In genomic region chr21:14520535-14520934, GRCh38 we compare ENCODE assay signal across 12 cellular contexts. TPM values are rescaled to one million over a fixed set of nuclear protein-coding genes. Genes with fewer than 3 reads are reported as not detected.
DNase-seq lines count a peak whose midpoint lies in the region; ATAC-seq, FAIRE-seq and TF ChIP-seq lines count a peak whose summit lies in the region.
"Had no signal": no experiment of that assay in that cellular context is flagged by ENCODE, and none has a peak within 500 bp of the region (broad histone marks: within the 10 kb centered on the region; RNA-seq: fewer than 3 reads in every experiment).

No MANE protein-coding gene starts in this region.

- H3K9me3 Mint-ChIP-seq in CD14-positive monocyte: peaks cover 0 to 7% (median 4%) of the 10 kb centered on the region in 7 donors

- DNase-seq in CD14-positive monocyte (ENCODE audit: low spot score) (peak; percentile 60), T-helper 17 cell (no peak), right cardiac atrium (peak; percentile 15 to 41 (median 19)), D721Med (ENCODE audit: insufficient read length, low spot score) (no peak), NCI-H187 (lab: John Stamatoyannopoulos, UW) (no peak), frontal cortex (ENCODE audit: low spot score in 2 of 2) (no peak), islet precursor cell (no peak)
- DNase-seq: Calu3, NCI-H1105 treated with DMSO at 0.1 percent for 48 hours had no signal

- ATAC-seq in GM21528 (IDR thresholded peaks at IDR 0.05; ENCODE audit: low FRiP score, unreplicated experiment) (peak; percentile 45), T-helper 17 cell (peak; percentile 35), right cardiac atrium (no peak)

- TF ChIP-seq CTCF in CD14-positive monocyte (IDR thresholded peaks at IDR 0.05) (no peak), D721Med (IDR thresholded peaks at IDR 0.05; ENCODE audit: insufficient read depth, missing control alignments) (no peak)

- intact Hi-C loops in CD14-positive monocyte (cut with micrococcal nuclease) (loop anchor here in 1 of 2 donors (5.0 to 10.0 kb wide), 3 partner anchors 74 to 344 kb away; no protein-coding TSS in a partner anchor), right cardiac atrium (cut with DNase I) (no loop called here)

- no peaks in the 10 kb centered on the region for H3K9me3 ChIP-seq in T-helper 17 cell (ENCODE audit: control insufficient read depth, low read length, poor library complexity, severe bottlenecking)
- H3K9me3 ChIP-seq in right cardiac atrium (ENCODE audit: control insufficient read depth, low read length): no peaks in the 10 kb centered on the region

- H3K4me3 Mint-ChIP-seq in CD14-positive monocyte (peak overlapping the region; percentile 88 to 98), T-helper 17 cell (no peak overlapping the region)

- H3K27ac ChIP-seq in right cardiac atrium (ENCODE audit: low read length): no peak overlapping the region

- WGBS in right cardiac atrium: 54% methylated on average over 7 of the region's 7 CpGs

- H3K27me3 ChIP-seq in right cardiac atrium (ENCODE audit: control insufficient read depth, insufficient read depth): no peaks in the 10 kb centered on the region

- no peaks in the 10 kb centered on the region for H3K4me1 ChIP-seq in right cardiac atrium (ENCODE audit: control insufficient read depth, insufficient read depth, low read length)

- H3K4me1 Mint-ChIP-seq in CD14-positive monocyte: peaks cover 67% of the 10 kb centered on the region
- H3K4me1 Mint-ChIP-seq in T-helper 17 cell: peaks cover 26% of the 10 kb centered on the region

- FAIRE-seq in D721Med (lab: Jason Lieb, UNC): no peak
- FAIRE-seq in frontal cortex (lab: Jason Lieb, UNC): no peak
- FAIRE-seq: bronchial epithelial cell, RCC 7860 had no signal

- peaks cover 40 to 45% of the 10 kb centered on the region in 2 donors for H3K36me3 Mint-ChIP-seq in CD14-positive monocyte
- H3K36me3 Mint-ChIP-seq in T-helper 17 cell (ENCODE audit: low read depth): peaks cover 21% of the 10 kb centered on the region

- H3K4me3 ChIP-seq in right cardiac atrium (ENCODE audit: low read length): no peak overlapping the region

- H3K27ac Mint-ChIP-seq in CD14-positive monocyte (peak overlapping the region; percentile 98 to 99 (median 98)), T-helper 17 cell (peak overlapping the region; percentile 54)

- H3K27me3 Mint-ChIP-seq in CD14-positive monocyte (ENCODE audit: low read depth in 3 of 3): peaks cover 0 to 1% (median 0%) of the 10 kb centered on the region in 3 donors
- H3K27me3 Mint-ChIP-seq in T-helper 17 cell: no peaks in the 10 kb centered on the region

RNA-seq across cellular contexts. Expression of gene SAMSN1, which starts 25.6 kb away (rescaled TPM):
- polyA plus RNA-seq in CD14-positive monocyte: 10 to 100 TPM; 31.0 to 38.6 TPM
- total RNA-seq in T-helper 17 cell: 10 to 100 TPM; 33.7 to 64.9 TPM
- total RNA-seq in right cardiac atrium: 1 to 10 TPM; 2.8 to 4.7 (median 4.1) TPM
- polyA plus RNA-seq in right cardiac atrium: 1.9 TPM
- total RNA-seq in frontal cortex: 3.3 TPM

Comparison
In these comparisons a context has a peak if more than half of its experiments do, and no peak if none do; other contexts are left out.
1. DNase-seq: peak in CD14-positive monocyte (single experiment) and right cardiac atrium (3 of 3); none in T-helper 17 cell (0 of 3), D721Med (single experiment), NCI-H187 (0 of 2), frontal cortex (0 of 2) and islet precursor cell (single experiment).
2. ATAC-seq: peak in GM21528 (single experiment) and T-helper 17 cell (single experiment); none in right cardiac atrium (0 of 2).